1 cellular context compared by ENCODE assay signal in genomic region chr2:111911295-111911977, GRCh38. TPM values are rescaled to one million over a fixed set of nuclear protein-coding genes. Genes with fewer than 3 reads are reported as not detected.
"Had no signal": no experiment of that assay in that cellular context is flagged by ENCODE, and none has a peak within 500 bp of the region (broad histone marks: within the 10 kb centered on the region; RNA-seq: fewer than 3 reads in every experiment).

No MANE protein-coding gene starts in this region.

RNA-seq across cellular contexts. Expression of gene MERTK, which starts 13.0 kb away (rescaled TPM):
- total RNA-seq: activated B cell treated with CpG ODN at 0.5 μM for 24 hours had no signal
